36 cellular contexts compared by ENCODE assay signal in the genomic region with DNA sequence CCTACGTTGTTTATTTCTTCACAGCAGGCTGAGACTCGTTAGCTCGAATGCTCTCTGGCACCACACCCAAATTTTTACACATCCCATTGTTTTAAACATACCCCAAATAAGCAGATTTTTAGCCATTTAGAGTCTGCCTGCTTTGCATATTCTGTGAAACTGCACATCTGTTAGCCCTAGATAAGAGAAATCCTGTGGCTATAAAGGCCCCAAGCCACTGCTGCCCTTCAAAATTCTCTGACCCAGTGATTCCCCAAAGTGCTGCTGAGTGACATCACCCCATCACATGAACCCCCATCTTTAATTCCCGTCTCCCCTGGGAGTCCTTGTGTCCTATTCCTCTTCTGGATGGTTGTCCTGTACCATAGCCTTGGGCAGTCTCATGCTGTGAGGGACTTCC. TPM values are rescaled to one million over a fixed set of nuclear protein-coding genes. Genes with fewer than 3 reads are reported as not detected.
"Had no signal": no experiment of that assay in that cellular context is flagged by ENCODE, and none has a peak within 500 bp of the region (broad histone marks: within the 10 kb centered on the region; RNA-seq: fewer than 3 reads in every experiment).

No MANE protein-coding gene starts in this region.

- H3K27me3 ChIP-seq: esophagus muscularis mucosa, heart right ventricle, neural progenitor cell, right atrium auricular region, suprapubic skin, transverse colon, upper lobe of right lung, uterus had no signal

- H3K9me3 ChIP-seq: esophagus muscularis mucosa, heart right ventricle, mucosa of descending colon, prostate gland, right atrium auricular region, suprapubic skin, transverse colon, upper lobe of right lung, uterus had no signal

- ATAC-seq: heart right ventricle; left lobe of liver; mucosa of descending colon; natural killer cell treated with Interleukin-12 subunit alpha and Interleukin-12 subunit beta and Interleukin-15 and Interleukin-18, amount 100 ng/mL, for 72 hours; sciatic nerve; stimulated activated naive CD8-positive, alpha-beta T cell treated with anti-CD3 and anti-CD28 coated beads, Interleukin-15, amount 100 ng/mL, for 72 hours; upper lobe of right lung had no signal

- H3K4me1 ChIP-seq: esophagus muscularis mucosa, heart right ventricle, neural progenitor cell, parathyroid adenoma, prostate gland, right atrium auricular region, suprapubic skin, transverse colon, upper lobe of right lung, uterus had no signal

- H3K27ac ChIP-seq: dorsolateral prefrontal cortex, epithelial cell of prostate, esophagus muscularis mucosa, heart right ventricle, neural progenitor cell, parathyroid adenoma, prostate gland, right atrium auricular region, suprapubic skin, transverse colon, upper lobe of right lung, uterus had no signal

- DNase-seq: dorsolateral prefrontal cortex; effector CD4-positive, alpha-beta T cell; endodermal cell; foreskin melanocyte; glutamatergic neuron; heart right ventricle; hypothalamus; kidney; mesenchymal stem cell; mucosa of descending colon; naive B cell; stimulated activated CD4-positive, alpha-beta T cell treated with anti-CD3 and anti-CD28 coated beads, Interleukin-12 subunit alpha, Interleukin-12 subunit beta, amount 100 ng/mL, for 4 hours; stimulated activated CD4-positive, alpha-beta T cell treated with anti-CD3 and anti-CD28 coated beads, Interleukin-1b, Interleukin-23, amount 100 ng/mL, for 48 hours; stimulated activated CD4-positive, alpha-beta T cell treated with anti-CD3 and anti-CD28 coated beads, Interleukin-4, amount 100 ng/mL, for 1 hour; stimulated activated CD8-positive, alpha-beta memory T cell treated with anti-CD3 and anti-CD28 coated beads, Interleukin-4, amount 100 ng/mL, for 48 hours; stimulated activated naive CD4-positive, alpha-beta T cell; stimulated activated naive CD8-positive, alpha-beta T cell treated with anti-CD3 and anti-CD28 coated beads, Interleukin-15, amount 100 ng/mL, for 72 hours; transverse colon; upper lobe of right lung; uterus had no signal

- H3K4me3 ChIP-seq: dorsolateral prefrontal cortex, esophagus muscularis mucosa, heart right ventricle, mucosa of descending colon, neural progenitor cell, prostate gland, right atrium auricular region, smooth muscle cell, suprapubic skin, transverse colon, upper lobe of right lung, uterus had no signal

- H3K36me3 ChIP-seq: esophagus muscularis mucosa, heart right ventricle, prostate gland, right atrium auricular region, suprapubic skin, transverse colon, upper lobe of right lung, uterus had no signal

RNA-seq across cellular contexts. Expression of a gene that starts 20.8 kb away (rescaled TPM):
- total RNA-seq: endodermal cell; esophagus muscularis mucosa; fibroblast of lung; heart right ventricle; kidney; left lobe of liver; lower leg skin; lung microvascular endothelial cell; mesothelial cell of epicardium; mucosa of descending colon; natural killer cell treated with Interleukin-12 subunit alpha and Interleukin-12 subunit beta and Interleukin-15 and Interleukin-18, amount 100 ng/mL, for 72 hours; osteoblast; right atrium auricular region; sciatic nerve; smooth muscle cell; suprapubic skin; transverse colon; upper lobe of right lung; uterus had no signal
